In genomic region chr1:24503003-24503751, GRCh38 we compare ENCODE assay signal across 9 cellular contexts. TPM values are rescaled to one million over a fixed set of nuclear protein-coding genes. Genes with fewer than 3 reads are reported as not detected.
DNase-seq lines count a peak whose midpoint lies in the region; ATAC-seq, FAIRE-seq and TF ChIP-seq lines count a peak whose summit lies in the region.
"Had no signal": no experiment of that assay in that cellular context is flagged by ENCODE, and none has a peak within 500 bp of the region (broad histone marks: within the 10 kb centered on the region; RNA-seq: fewer than 3 reads in every experiment).

No MANE protein-coding gene starts in this region.

- H3K36me3 ChIP-seq in endothelial cell of umbilical vein (ENCODE audit: control insufficient read depth in 2 of 2, extremely low read depth in 1 of 2, insufficient read depth in 2 of 2, low read length in 2 of 2) (no peaks in the 10 kb centered on the region), neural cell (ENCODE audit: insufficient read depth, low read length) (no peaks in the 10 kb centered on the region)

- DNase-seq in activated T-cell treated with anti-CD3 and anti-CD28 coated beads, Interleukin-2, amount 50 U/mL, for 4 hours = no peak
- no peak for DNase-seq in activated T-cell treated with anti-CD3 and anti-CD28 coated beads for 4 hours
- no peak for DNase-seq in endothelial cell of umbilical vein (ENCODE audit: low read depth, low spot score)
- DNase-seq in NCI-H1436 (lab: John Stamatoyannopoulos, UW) = no peak
- DNase-seq in NOMO-1 treated with DMSO at 0.1 percent for 48 hours (lab: John Stamatoyannopoulos, UW; ENCODE audit: unreplicated experiment) = no peak

- H3K4me3 ChIP-seq in endothelial cell of umbilical vein (replicated peaks in 1 of 3; ENCODE audit: insufficient read depth in 1 of 3, low read depth in 1 of 3, low read length in 3 of 3) (peak overlapping the region; percentile 47 to 54 (median 48)), neural cell (ENCODE audit: low read length) (peak overlapping the region; percentile 77)

- H3K4me2 ChIP-seq in endothelial cell of umbilical vein (ENCODE audit: insufficient read depth, low read length) = peak overlapping the region; percentile 76
- H3K4me2 ChIP-seq in neural cell (ENCODE audit: low read length) = peak overlapping the region; percentile 22

- H3K9me3 Mint-ChIP-seq in activated T-cell treated with anti-CD3 and anti-CD28 coated beads, Interleukin-2, amount 50 U/mL, for 4 hours = no peaks in the 10 kb centered on the region
- H3K9me3 Mint-ChIP-seq in T-helper 1 cell treated with Interleukin-12 subunit alpha and Interleukin-12 subunit beta and Interleukin-4 antibody, amounts not matched to agents 30 μg/mL and 1 μg/mL, for 36 hours = no peaks in the 10 kb centered on the region

- H3K79me2 ChIP-seq in endothelial cell of umbilical vein (ENCODE audit: control insufficient read depth, insufficient read depth, low read length) = no peaks in the 10 kb centered on the region
- no peaks in the 10 kb centered on the region for H3K79me2 ChIP-seq in neural cell (replicated peaks; ENCODE audit: insufficient read depth, low read length)

- H4K20me1 ChIP-seq in endothelial cell of umbilical vein (replicated peaks; ENCODE audit: control insufficient read depth, extremely low read depth, insufficient read depth, low read length) (no peaks in the 10 kb centered on the region), neural cell (ENCODE audit: insufficient read depth) (no peaks in the 10 kb centered on the region)

- H3K27me3 Mint-ChIP-seq in activated T-cell treated with anti-CD3 and anti-CD28 coated beads, Interleukin-2, amount 50 U/mL, for 4 hours (ENCODE audit: low read depth) = peaks cover 2% of the 10 kb centered on the region
- H3K27me3 Mint-ChIP-seq in T-helper 1 cell treated with Interleukin-12 subunit alpha and Interleukin-12 subunit beta and Interleukin-4 antibody, amounts not matched to agents 30 μg/mL and 1 μg/mL, for 36 hours (ENCODE audit: low read depth) = no peaks in the 10 kb centered on the region

- no peak for ATAC-seq in activated T-cell treated with anti-CD3 and anti-CD28 coated beads, Interleukin-2, amount 50 U/mL, for 4 hours
- ATAC-seq in HG03342 (IDR thresholded peaks at IDR 0.05; ENCODE audit: unreplicated experiment) = no peak

- peaks cover under 1% of the 10 kb centered on the region for H3K36me3 Mint-ChIP-seq in activated T-cell treated with anti-CD3 and anti-CD28 coated beads, Interleukin-2, amount 50 U/mL, for 4 hours (ENCODE audit: insufficient read depth)
- H3K36me3 Mint-ChIP-seq in T-helper 1 cell treated with Interleukin-12 subunit alpha and Interleukin-12 subunit beta and Interleukin-4 antibody, amounts not matched to agents 30 μg/mL and 1 μg/mL, for 36 hours (ENCODE audit: low read depth) = peaks cover 28% of the 10 kb centered on the region

- no peak for TF ChIP-seq EP300 in neural cell (conservative IDR thresholded peaks at IDR 0.05; ENCODE audit: poor library complexity, severe bottlenecking)

- intact Hi-C loops in endothelial cell of umbilical vein (cut with micrococcal nuclease) = loop anchor here (5.0 kb wide), 1 partner anchor 86 kb away; the partner anchor contains the start of gene NIPAL3

- TF ChIP-seq CTCF in endothelial cell of umbilical vein (IDR thresholded peaks at IDR 0.05; ENCODE audit: extremely low read depth in 1 of 2, insufficient read depth in 1 of 2, low read depth in 1 of 2, low read length in 2 of 2) (no peak), neural cell (IDR thresholded peaks at IDR 0.05; ENCODE audit: poor library complexity, severe bottlenecking) (no peak)

- dilution Hi-C loops in endothelial cell of umbilical vein (cut with MboI; ENCODE audit: extremely low pct_ligation_motif_present, low sequenced_read_pairs) = no loop called here

- H3K4me1 ChIP-seq in endothelial cell of umbilical vein (ENCODE audit: control insufficient read depth, extremely low read depth, insufficient read depth, low read length) = peaks cover 5% of the 10 kb centered on the region

- CTCF ChIA-PET in endothelial cell of umbilical vein (lab: Charles Lee) = interaction anchor here (0.7 to 1.5 kb wide), 4 partner anchors 15 to 304 kb away, joined by 3 to 5 read pairs (median 4); no protein-coding TSS in a partner anchor

- no peaks in the 10 kb centered on the region for H3F3A ChIP-seq in neural cell (ENCODE audit: insufficient read depth, low read length, poor library complexity, severe bottlenecking)

- BruUV-seq in endothelial cell of umbilical vein (replicated peaks; lab: Mats Ljungman, UMichigan) = no TSS peak

- TF ChIP-seq POLR2A in endothelial cell of umbilical vein (IDR thresholded peaks at IDR 0.05; ENCODE audit: low read depth, low read length) = no peak

- TF ChIP-seq RAD21 in neural cell (conservative IDR thresholded peaks at IDR 0.05) = no peak

- H2AFZ ChIP-seq in endothelial cell of umbilical vein (ENCODE audit: low read depth, low read length) = peak overlapping the region; percentile 68
- peak overlapping the region; percentile 14 for H2AFZ ChIP-seq in neural cell (ENCODE audit: low read depth, low read length)

- H3K27me3 ChIP-seq in endothelial cell of umbilical vein (ENCODE audit: control insufficient read depth in 2 of 2, insufficient read depth in 2 of 2, low read length in 2 of 2) = peaks cover 7 to 18% of the 10 kb centered on the region in 2 experiments
- H3K27me3 ChIP-seq in neural cell (ENCODE audit: insufficient read depth, low read depth, low read length) = peaks cover 16% of the 10 kb centered on the region

- H3K9me3 ChIP-seq in endothelial cell of umbilical vein (replicated peaks; ENCODE audit: control insufficient read depth, insufficient read depth, low read length) (no peaks in the 10 kb centered on the region), neural cell (ENCODE audit: low read length) (no peaks in the 10 kb centered on the region)

- POLR2A ChIA-PET in endothelial cell of umbilical vein (lab: Charles Lee) = no interaction called here

- no peaks in the 10 kb centered on the region for H3K9me2 ChIP-seq in neural cell (ENCODE audit: insufficient read depth, low read length)

- peaks cover 73% of the 10 kb centered on the region for H3K4me1 Mint-ChIP-seq in activated T-cell treated with anti-CD3 and anti-CD28 coated beads, Interleukin-2, amount 50 U/mL, for 4 hours (ENCODE audit: low read depth)
- H3K4me1 Mint-ChIP-seq in T-helper 1 cell treated with Interleukin-12 subunit alpha and Interleukin-12 subunit beta and Interleukin-4 antibody, amounts not matched to agents 30 μg/mL and 1 μg/mL, for 36 hours (ENCODE audit: low read depth) = peaks cover 66% of the 10 kb centered on the region

- no peak for FAIRE-seq in endothelial cell of umbilical vein (lab: Jason Lieb, UNC)
- FAIRE-seq: colon had no signal

- peak overlapping the region; percentile 95 for H3K27ac Mint-ChIP-seq in T-helper 1 cell treated with Interleukin-12 subunit alpha and Interleukin-12 subunit beta and Interleukin-4 antibody, amounts not matched to agents 30 μg/mL and 1 μg/mL, for 36 hours

- H3K9ac ChIP-seq in endothelial cell of umbilical vein (replicated peaks; ENCODE audit: extremely low read depth, insufficient read depth, low read length) (peak overlapping the region; percentile 50), neural cell (ENCODE audit: low read length) (peak overlapping the region; percentile 79)

- H3K27ac ChIP-seq in endothelial cell of umbilical vein (ENCODE audit: insufficient read depth, low read depth, low read length) = no peak overlapping the region
- no peak overlapping the region for H3K27ac ChIP-seq in neural cell (ENCODE audit: low read length)

- no peaks in the 10 kb centered on the region for H3K9me1 ChIP-seq in endothelial cell of umbilical vein (replicated peaks; ENCODE audit: control insufficient read depth, extremely low read depth, insufficient read depth, low read length)

- H3K4me3 Mint-ChIP-seq in activated T-cell treated with anti-CD3 and anti-CD28 coated beads, Interleukin-2, amount 50 U/mL, for 4 hours = peak overlapping the region; percentile 98
- peak overlapping the region; percentile 96 for H3K4me3 Mint-ChIP-seq in T-helper 1 cell treated with Interleukin-12 subunit alpha and Interleukin-12 subunit beta and Interleukin-4 antibody, amounts not matched to agents 30 μg/mL and 1 μg/mL, for 36 hours

TF ChIP-seq in endothelial cell of umbilical vein, 7 proteins besides CTCF, POLR2A, EP300 and RAD21 (continues in another document):
- TF ChIP-seq MYC (IDR thresholded peaks at IDR 0.05; ENCODE audit: low read depth, low read length) (no peak), GATA2 (IDR thresholded peaks at IDR 0.05; ENCODE audit: insufficient read depth, insufficient read length, low read depth, low read length) (no peak)

RNA-seq across cellular contexts. Expression of gene RCAN3, which starts 0.5 kb away (rescaled TPM):
- 10 to 100 TPM; 45.0 to 51.7 (median 47.4) TPM for total RNA-seq in activated T-cell treated with anti-CD3 and anti-CD28 coated beads, Interleukin-2, amount 50 U/mL, for 4 hours
- total RNA-seq in endothelial cell of umbilical vein = 2.7 and 5.1 TPM in 2 replicates
- polyA plus RNA-seq in endothelial cell of umbilical vein = 0.76 and 0.99 TPM in 2 replicates
- 1.1 and 1.4 TPM in 2 replicates for polyA plus RNA-seq in endothelial cell of umbilical vein (2011; cell fraction: cytosol; rRNA removed)
- polyA plus RNA-seq in endothelial cell of umbilical vein (2011; cell fraction: nucleus; rRNA removed) = 1.2 TPM in 2 replicates
- polyA plus RNA-seq in endothelial cell of umbilical vein (2012) = 1.1 and 1.5 TPM in 2 replicates
- polyA minus RNA-seq in endothelial cell of umbilical vein = 2.7 TPM in 2 replicates
- polyA minus RNA-seq in endothelial cell of umbilical vein (2011; cell fraction: cytosol; rRNA and poly(A)+ RNA removed) = 5.1 TPM
- 0.58 and 0.77 TPM in 2 replicates for polyA minus RNA-seq in endothelial cell of umbilical vein (2011; cell fraction: nucleus; rRNA and poly(A)+ RNA removed)
- 27.8 and 31.4 TPM in 2 replicates for polyA plus RNA-seq in neural cell
- 36.3 and 46.7 TPM in 2 replicates for polyA minus RNA-seq in neural cell

RNA-seq across cellular contexts. Expression of gene NCMAP, which starts 52.7 kb away (rescaled TPM):
- total RNA-seq in activated T-cell treated with anti-CD3 and anti-CD28 coated beads, Interleukin-2, amount 50 U/mL, for 4 hours = under 1 TPM in 2 of 3 donors, not detected in 1; 0.08 to 0.10 TPM
- not detected in 2 replicates for total RNA-seq in endothelial cell of umbilical vein
- polyA plus RNA-seq in endothelial cell of umbilical vein (not detected in 2 replicates), neural cell (not detected in 2 replicates)
- polyA plus RNA-seq in endothelial cell of umbilical vein (2011; cell fraction: cytosol; rRNA removed) = not detected in 2 replicates
- not detected in 2 replicates for polyA plus RNA-seq in endothelial cell of umbilical vein (2011; cell fraction: nucleus; rRNA removed)
- not detected in 2 replicates for polyA plus RNA-seq in endothelial cell of umbilical vein (2012)
- polyA minus RNA-seq in endothelial cell of umbilical vein (not detected in 2 replicates), neural cell (not detected in 2 replicates)
- polyA minus RNA-seq in endothelial cell of umbilical vein (2011; cell fraction: cytosol; rRNA and poly(A)+ RNA removed) = not detected
- not detected in 2 replicates for polyA minus RNA-seq in endothelial cell of umbilical vein (2011; cell fraction: nucleus; rRNA and poly(A)+ RNA removed)
